9 cellular contexts compared by ENCODE assay signal in the genomic region with DNA sequence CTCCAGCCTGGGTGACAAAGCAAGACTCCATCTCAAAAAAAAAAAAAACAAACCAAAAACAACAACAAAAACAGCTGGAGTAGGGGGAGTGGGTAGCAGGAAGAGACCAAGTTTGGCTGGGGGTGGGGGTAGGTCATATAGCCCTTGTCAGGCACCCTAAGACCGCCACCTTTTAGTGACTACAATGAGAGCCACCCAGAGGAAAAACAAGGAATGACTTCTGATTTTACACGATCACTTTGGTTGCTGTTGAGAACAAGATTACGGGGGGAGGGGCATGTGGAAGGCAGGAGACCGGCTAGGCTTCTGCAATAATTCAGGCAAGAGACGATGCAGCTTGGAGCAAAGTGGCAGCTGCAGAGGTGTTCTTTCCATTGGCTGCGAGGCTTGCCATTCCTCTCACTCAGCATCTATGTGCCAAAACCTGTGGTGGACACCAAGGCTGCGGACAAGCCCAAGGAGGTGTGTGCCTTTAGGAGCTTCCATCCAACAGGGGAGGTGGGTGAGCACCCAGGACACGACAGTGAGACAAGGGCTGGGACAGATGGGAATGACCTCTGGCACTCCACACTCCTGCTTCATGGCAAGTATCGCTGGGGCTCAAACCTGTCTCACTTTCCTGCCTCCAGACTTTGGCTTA. TPM values are rescaled to one million over a fixed set of nuclear protein-coding genes. Genes with fewer than 3 reads are reported as not detected.
A peak's percentile ranks its signal among the peaks of the same experiment; 100 is the strongest.
DNase-seq lines count a peak whose midpoint lies in the region; ATAC-seq, FAIRE-seq and TF ChIP-seq lines count a peak whose summit lies in the region.
"Had no signal": no experiment of that assay in that cellular context is flagged by ENCODE, and none has a peak within 500 bp of the region (broad histone marks: within the 10 kb centered on the region; RNA-seq: fewer than 3 reads in every experiment).

No MANE protein-coding gene starts in this region.

- peak overlapping the region; percentile 81 for H3K27ac Mint-ChIP-seq in progenitor cell of endocrine pancreas

- TF ChIP-seq CTCF in choroid plexus epithelial cell (conservative IDR thresholded peaks at IDR 0.05; ENCODE audit: low read depth, low read length): peak; percentile 48
- peak; percentile 31 for TF ChIP-seq CTCF in progenitor cell of endocrine pancreas (IDR thresholded peaks at IDR 0.05; ENCODE audit: unreplicated experiment)

- no peak for TF ChIP-seq POLR2A in H54 (IDR thresholded peaks at IDR 0.05; ENCODE audit: low read depth, low read length)

- no peak for FAIRE-seq in H54 (lab: Jason Lieb, UNC)
- FAIRE-seq: colon had no signal

- H3K9me3 Mint-ChIP-seq in activated T-cell treated with anti-CD3 and anti-CD28 coated beads, Interleukin-2, amount 50 U/mL, for 4 hours: no peaks in the 10 kb centered on the region
- no peaks in the 10 kb centered on the region for H3K9me3 Mint-ChIP-seq in progenitor cell of endocrine pancreas (ENCODE audit: low read depth)

- no peaks in the 10 kb centered on the region for H3K27me3 Mint-ChIP-seq in activated T-cell treated with anti-CD3 and anti-CD28 coated beads, Interleukin-2, amount 50 U/mL, for 4 hours (ENCODE audit: low read depth)
- H3K27me3 Mint-ChIP-seq in progenitor cell of endocrine pancreas: no peaks in the 10 kb centered on the region

- H3K4me3 ChIP-seq in choroid plexus epithelial cell (ENCODE audit: low read depth, low read length): peak overlapping the region; percentile 12

- DNase-seq in activated T-cell treated with anti-CD3 and anti-CD28 coated beads, Interleukin-2, amount 50 U/mL, for 4 hours: no peak
- DNase-seq in activated T-cell treated with anti-CD3 and anti-CD28 coated beads for 4 hours (no peak), NOMO-1 treated with dmso at 0.1 percent for 144 hours (lab: John Stamatoyannopoulos, UW; ENCODE audit: unreplicated experiment) (peak; percentile 47), choroid plexus epithelial cell (ENCODE audit: low read depth) (peak; percentile 74), progenitor cell of endocrine pancreas (ENCODE audit: low spot score, unreplicated experiment) (no peak), H54 (ENCODE audit: insufficient read length, low spot score) (no peak)
- DNase-seq in activated effector memory CD4-positive, alpha-beta T cell treated with Interleukin-2 at 50 U/mL for 16 hours: no peak

- H3K36me3 Mint-ChIP-seq in activated T-cell treated with anti-CD3 and anti-CD28 coated beads, Interleukin-2, amount 50 U/mL, for 4 hours (ENCODE audit: insufficient read depth): peaks cover 26% of the 10 kb centered on the region
- H3K36me3 Mint-ChIP-seq in progenitor cell of endocrine pancreas (ENCODE audit: insufficient read depth): peaks cover 6% of the 10 kb centered on the region

- peaks cover 69% of the 10 kb centered on the region for H3K4me1 Mint-ChIP-seq in activated T-cell treated with anti-CD3 and anti-CD28 coated beads, Interleukin-2, amount 50 U/mL, for 4 hours (ENCODE audit: low read depth)
- H3K4me1 Mint-ChIP-seq in progenitor cell of endocrine pancreas (ENCODE audit: low read depth): peaks cover 38% of the 10 kb centered on the region

- H3K4me3 Mint-ChIP-seq in activated T-cell treated with anti-CD3 and anti-CD28 coated beads, Interleukin-2, amount 50 U/mL, for 4 hours: peak overlapping the region; percentile 97
- peak overlapping the region; percentile 93 for H3K4me3 Mint-ChIP-seq in progenitor cell of endocrine pancreas (ENCODE audit: low read depth)

- ATAC-seq in activated T-cell treated with anti-CD3 and anti-CD28 coated beads, Interleukin-2, amount 50 U/mL, for 4 hours: no peak
- no peak for ATAC-seq in HG03571 (IDR thresholded peaks at IDR 0.05; ENCODE audit: unreplicated experiment)

RNA-seq across cellular contexts. Expression of a gene that starts 1.7 kb away (rescaled TPM):
- 100 to 1,000 TPM; 198 to 208 (median 201) TPM for total RNA-seq in activated T-cell treated with anti-CD3 and anti-CD28 coated beads, Interleukin-2, amount 50 U/mL, for 4 hours
- 45.2 and 48.2 TPM in 2 replicates for total RNA-seq in progenitor cell of endocrine pancreas

RNA-seq across cellular contexts. Expression of a gene that starts 10.4 kb away (rescaled TPM):
- total RNA-seq in activated T-cell treated with anti-CD3 and anti-CD28 coated beads, Interleukin-2, amount 50 U/mL, for 4 hours: 100 to 1,000 TPM; 611 to 673 (median 650) TPM
- total RNA-seq in progenitor cell of endocrine pancreas: 332 and 356 TPM in 2 replicates

RNA-seq across cellular contexts. Expression of a gene that starts 28.7 kb away (rescaled TPM):
- total RNA-seq in activated T-cell treated with anti-CD3 and anti-CD28 coated beads, Interleukin-2, amount 50 U/mL, for 4 hours: 10 to 100 TPM; 69.9 to 76.6 (median 70.7) TPM
- 30.5 and 32.4 TPM in 2 replicates for total RNA-seq in progenitor cell of endocrine pancreas

RNA-seq across cellular contexts. Expression of a gene that starts 39.7 kb away (rescaled TPM):
- total RNA-seq in activated T-cell treated with anti-CD3 and anti-CD28 coated beads, Interleukin-2, amount 50 U/mL, for 4 hours: under 1 TPM; 0.05 to 0.14 (median 0.08) TPM
- 0.24 and 0.41 TPM in 2 replicates for total RNA-seq in progenitor cell of endocrine pancreas

Comparison
In these comparisons a context has a peak if more than half of its experiments do, and no peak if none do; other contexts are left out.
1. DNase-seq: peak in NOMO-1 treated with dmso at 0.1 percent for 144 hours (single experiment) and choroid plexus epithelial cell (single experiment); none in activated T-cell treated with anti-CD3 and anti-CD28 coated beads, Interleukin-2, amount 50 U/mL, for 4 hours (single experiment), activated T-cell treated with anti-CD3 and anti-CD28 coated beads for 4 hours (single experiment), progenitor cell of endocrine pancreas (single experiment), activated effector memory CD4-positive, alpha-beta T cell treated with Interleukin-2 at 50 U/mL for 16 hours (single experiment) and H54 (single experiment).